ENCODE assay signal across 13 cellular contexts in genomic region chr15:94255540-94255939, GRCh38.
"Had no signal": no experiment of that assay in that cellular context is flagged by ENCODE, and none has a peak within 500 bp of the region (broad histone marks: within the 10 kb centered on the region; RNA-seq: fewer than 3 reads in every experiment).

No MANE protein-coding gene starts in this region.

- H3K4me2 ChIP-seq: neural progenitor cell had no signal

- H3K9ac ChIP-seq: neural progenitor cell had no signal

- ATAC-seq: activated T-cell treated with anti-CD3 and anti-CD28 coated beads, Interleukin-2, amount 50 U/mL, for 72 hours; esophagus mucosa; left cardiac atrium had no signal

- H3K9me3 ChIP-seq: ascending aorta, tibial artery had no signal

- H3K36me3 ChIP-seq: ascending aorta, neural progenitor cell, tibial artery had no signal

- H2AFZ ChIP-seq: neural progenitor cell had no signal

- H3K27me3 ChIP-seq: ascending aorta, neural progenitor cell, tibial artery had no signal

- H3K27ac ChIP-seq: ascending aorta, neural progenitor cell, skin epidermis, tibial artery had no signal

- H3K4me3 ChIP-seq: ascending aorta, neural progenitor cell, skin epidermis, tibial artery had no signal

- H3K4me1 ChIP-seq: ascending aorta, neural progenitor cell, tibial artery had no signal

- DNase-seq: activated CD4-positive, alpha-beta memory T cell treated with anti-CD3 and anti-CD28 coated beads, Interleukin-2, amount 10 ng/mL, durations not matched to agents 7 days and 5 days; activated CD4-positive, alpha-beta T cell treated with anti-CD3 and anti-CD28 coated beads for 1 hour; activated gamma-delta T cell treated with Interleukin-2 at 50 U/mL for 16 hours; activated naive CD8-positive, alpha-beta T cell treated with anti-CD3 and anti-CD28 coated beads for 36 hours; activated T-cell treated with anti-CD3 and anti-CD28 coated beads, Interleukin-2, amount 50 U/mL, for 72 hours; hypothalamus; left cardiac atrium; retina; tibial artery had no signal
